13 cellular contexts compared by ENCODE assay signal in the genomic region with DNA sequence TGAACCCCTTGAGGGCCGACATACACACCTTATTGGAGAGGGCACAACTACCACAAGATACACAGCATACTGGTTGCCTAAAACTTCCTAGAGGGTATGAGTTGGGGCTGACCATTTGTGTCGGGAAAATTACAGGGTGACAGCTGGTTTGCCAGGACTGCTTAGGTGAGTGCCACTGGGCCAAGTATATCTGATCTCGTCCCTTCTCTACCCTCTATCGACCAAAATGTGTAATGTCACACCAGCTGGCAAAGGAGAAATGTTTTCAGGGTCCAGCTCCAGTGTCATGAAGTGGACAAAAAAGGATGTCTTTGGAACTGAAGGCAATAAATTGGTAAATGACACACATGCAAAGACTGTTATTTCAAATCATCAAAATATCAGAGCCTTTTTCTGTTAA.
DNase-seq lines count a peak whose midpoint lies in the region; ATAC-seq, FAIRE-seq and TF ChIP-seq lines count a peak whose summit lies in the region.
"Had no signal": no experiment of that assay in that cellular context is flagged by ENCODE, and none has a peak within 500 bp of the region (broad histone marks: within the 10 kb centered on the region; RNA-seq: fewer than 3 reads in every experiment).

No MANE protein-coding gene starts in this region.

- H3K4me1 ChIP-seq in breast epithelium: no peaks in the 10 kb centered on the region
- H3K4me1 ChIP-seq: vagina had no signal

- H3K36me3 Mint-ChIP-seq in MCF 10A (ENCODE audit: insufficient read depth, unreplicated experiment): no peaks in the 10 kb centered on the region

- BruUV-seq in MCF 10A (replicated peaks; lab: Mats Ljungman, UMichigan): no TSS peak

- H3K9me3 ChIP-seq in breast epithelium: no peaks in the 10 kb centered on the region
- H3K9me3 ChIP-seq: vagina had no signal

- H3K27me3 Mint-ChIP-seq in MCF 10A (ENCODE audit: insufficient read depth, unreplicated experiment): peaks cover 10% of the 10 kb centered on the region
- H3K27me3 Mint-ChIP-seq: T-helper 17 cell had no signal

- no peaks in the 10 kb centered on the region for H3K4me1 Mint-ChIP-seq in MCF 10A (ENCODE audit: insufficient read depth, unreplicated experiment)
- H3K4me1 Mint-ChIP-seq: T-helper 17 cell had no signal

- H3K4me3 Mint-ChIP-seq in MCF 10A (ENCODE audit: unreplicated experiment): no peak overlapping the region
- H3K4me3 Mint-ChIP-seq: T-helper 17 cell had no signal

- no peak overlapping the region for H3K27ac ChIP-seq in breast epithelium
- H3K27ac ChIP-seq: vagina had no signal

- DNase-seq in MCF 10A (ENCODE audit: unreplicated experiment): peak; percentile 34
- no peak for DNase-seq in breast epithelium (ENCODE audit: low spot score in 2 of 2)
- peak; percentile 12 for DNase-seq in OCI-M1 (lab: John Stamatoyannopoulos, UW)
- DNase-seq in urothelium cell line (ENCODE audit: low spot score): no peak
- no peak for DNase-seq in NCI-H1694 treated with DMSO at 0.1 percent for 48 hours (lab: John Stamatoyannopoulos, UW)
- DNase-seq in left colon: no peak
- DNase-seq in KG1 (lab: John Stamatoyannopoulos, UW): no peak
- DNase-seq: AML-193; central memory CD4-positive, alpha-beta T cell; NCI-H2081; T-helper 17 cell had no signal

- no peak overlapping the region for H3K4me3 ChIP-seq in breast epithelium
- H3K4me3 ChIP-seq: vagina had no signal

- peak; percentile 60 for ATAC-seq in HG02852 (IDR thresholded peaks at IDR 0.05; ENCODE audit: unreplicated experiment)
- ATAC-seq in left colon: no peak
- ATAC-seq: T-helper 17 cell had no signal

- H3K36me3 ChIP-seq in breast epithelium: no peaks in the 10 kb centered on the region
- H3K36me3 ChIP-seq: vagina had no signal

- TF ChIP-seq CTCF in MCF 10A (IDR thresholded peaks at IDR 0.05; ENCODE audit: unreplicated experiment) (peak; percentile 20), breast epithelium (IDR thresholded peaks at IDR 0.05) (no peak)

- H3K9me3 Mint-ChIP-seq in MCF 10A (ENCODE audit: unreplicated experiment): no peaks in the 10 kb centered on the region

- CTCF ChIA-PET in MCF 10A (lab: Yijun Ruan, JAX): interaction anchor here (1.2 kb wide), 1 partner anchor 23 kb away, joined by 7 read pairs; no protein-coding TSS in a partner anchor

- intact Hi-C loops in MCF 10A (cut with micrococcal nuclease) (no loop called here), breast epithelium (cut with DNase I; ENCODE audit: low total_unique reads) (no loop called here), left colon (cut with DNase I, micrococcal nuclease) (no loop called here)

- no peaks in the 10 kb centered on the region for H3K27me3 ChIP-seq in breast epithelium
- H3K27me3 ChIP-seq: vagina had no signal

- no peak overlapping the region for H3K27ac Mint-ChIP-seq in MCF 10A (ENCODE audit: low read depth, unreplicated experiment)
- H3K27ac Mint-ChIP-seq: T-helper 17 cell had no signal

- FAIRE-seq in urothelium cell line (lab: Jason Lieb, UNC): peak; percentile 50

- POLR2A ChIA-PET in MCF 10A (lab: Yijun Ruan, JAX): no interaction called here

- no peak for TF ChIP-seq POLR2A in breast epithelium (IDR thresholded peaks at IDR 0.05)

Comparison
In these comparisons a context has a peak if more than half of its experiments do, and no peak if none do; other contexts are left out.
1. DNase-seq: peak in MCF 10A (single experiment) and OCI-M1 (single experiment); none in breast epithelium (0 of 2), urothelium cell line (single experiment), NCI-H1694 treated with DMSO at 0.1 percent for 48 hours (single experiment), left colon (0 of 2) and KG1 (single experiment).